33 cellular contexts compared by ENCODE assay signal in genomic region chr19:18800636-18801035, GRCh38. TPM values are rescaled to one million over a fixed set of nuclear protein-coding genes. Genes with fewer than 3 reads are reported as not detected.
"Had no signal": no experiment of that assay in that cellular context is flagged by ENCODE, and none has a peak within 500 bp of the region (broad histone marks: within the 10 kb centered on the region; RNA-seq: fewer than 3 reads in every experiment).

No MANE protein-coding gene starts in this region.

- H3K4me1 Mint-ChIP-seq: activated CD4-positive, alpha-beta T cell treated with anti-CD3 and anti-CD28 coated beads, Interleukin-2, amount 10 ng/mL, durations not matched to agents 24 days and 14 days; activated naive CD4-positive, alpha-beta T cell treated with anti-CD3 and anti-CD28 coated beads, Interleukin-2, amount 50 U/mL, for 24 hours; activated naive CD8-positive, alpha-beta T cell treated with anti-CD3 and anti-CD28 coated beads, Interleukin-2, amount 10 ng/mL, durations not matched to agents 7 days and 5 days; central memory CD8-positive, alpha-beta T cell had no signal

- H3K4me1 ChIP-seq: Peyer's patch, SJSA1 had no signal

- H3K9me3 Mint-ChIP-seq: activated CD4-positive, alpha-beta T cell treated with anti-CD3 and anti-CD28 coated beads, Interleukin-2, amount 10 ng/mL, durations not matched to agents 24 days and 14 days; activated CD8-positive, alpha-beta T cell treated with anti-CD3 and anti-CD28 coated beads for 36 hours; activated naive CD4-positive, alpha-beta T cell treated with anti-CD3 and anti-CD28 coated beads, Interleukin-2, amount 50 U/mL, for 24 hours; activated naive CD8-positive, alpha-beta T cell treated with anti-CD3 and anti-CD28 coated beads, Interleukin-2, amount 10 ng/mL, durations not matched to agents 7 days and 5 days; activated T-helper 2 cell treated with anti-CD3 and anti-CD28 coated beads, Interferon-gamma antibody, Interleukin-2, Interleukin-4, amounts not matched to agents 10 μg/mL and 5 μg/mL and 100 μg/mL, durations not matched to agents 14 hours and 24 hours and 36 hours; central memory CD8-positive, alpha-beta T cell; T-helper 1 cell treated with Interleukin-12 subunit alpha and Interleukin-12 subunit beta and Interleukin-4 antibody, amounts not matched to agents 30 μg/mL and 1 μg/mL, for 36 hours; T-helper 2 cell treated with Interferon-gamma antibody and Interleukin-4, amounts not matched to agents 5 μg/mL and 100 μg/mL, for 36 hours had no signal

- H3K4me3 ChIP-seq: ascending aorta, cardiac muscle cell, Peyer's patch, SJSA1 had no signal

- H3K27ac ChIP-seq: ascending aorta, cardiac muscle cell, Peyer's patch, SJSA1 had no signal

- DNase-seq: activated CD4-positive, alpha-beta T cell treated with anti-CD3 and anti-CD28 coated beads, Interleukin-2, amount 10 ng/mL, durations not matched to agents 24 days and 14 days; activated CD4-positive, alpha-beta T cell treated with anti-CD3 and anti-CD28 coated beads, Interleukin-2, amount 50 U/mL, for 4 hours; activated CD8-positive, alpha-beta T cell treated with anti-CD3 and anti-CD28 coated beads for 36 hours; activated gamma-delta T cell; activated naive CD4-positive, alpha-beta T cell treated with Interleukin-2 at 50 U/mL for 16 hours; activated naive CD8-positive, alpha-beta T cell treated with anti-CD3 and anti-CD28 coated beads, Interleukin-2, amount 10 ng/mL, durations not matched to agents 7 days and 5 days; activated T-cell treated with anti-CD3 and anti-CD28 coated beads, Interleukin-2, amount 50 U/mL, for 1 hour; MM.1S; MV-4-11; NCI-H1092; NCI-H1436 treated with DMSO at 0.1 percent for 48 hours; NCI-H187; NCI-H2029 treated with DMSO at 0.1 percent for 48 hours; NCI-H2107; NCI-H2171; NCI-H510A; NCI-H526; NCI-H748 treated with DMSO at 0.1 percent for 48 hours; NK-92 treated with Interleukin-12 subunit alpha and Interleukin-12 subunit beta, amount 100 ng/mL, for 24 hours; PC-3; Peyer's patch; RPMI8226; SHP77 treated with DMSO at 0.1 percent for 48 hours had no signal

- H3K36me3 ChIP-seq: ascending aorta, cardiac muscle cell, Peyer's patch, SJSA1 had no signal

- H3K4me3 Mint-ChIP-seq: activated CD4-positive, alpha-beta T cell treated with anti-CD3 and anti-CD28 coated beads, Interleukin-2, amount 10 ng/mL, durations not matched to agents 24 days and 14 days; activated CD8-positive, alpha-beta T cell treated with anti-CD3 and anti-CD28 coated beads for 36 hours; activated naive CD4-positive, alpha-beta T cell treated with anti-CD3 and anti-CD28 coated beads, Interleukin-2, amount 50 U/mL, for 24 hours; activated naive CD8-positive, alpha-beta T cell treated with anti-CD3 and anti-CD28 coated beads, Interleukin-2, amount 10 ng/mL, durations not matched to agents 7 days and 5 days; central memory CD8-positive, alpha-beta T cell; T-helper 1 cell treated with Interleukin-12 subunit alpha and Interleukin-12 subunit beta and Interleukin-4 antibody, amounts not matched to agents 30 μg/mL and 1 μg/mL, for 36 hours; T-helper 2 cell treated with Interferon-gamma antibody and Interleukin-4, amounts not matched to agents 5 μg/mL and 100 μg/mL, for 36 hours had no signal

- H3K27ac Mint-ChIP-seq: activated CD4-positive, alpha-beta T cell treated with anti-CD3 and anti-CD28 coated beads, Interleukin-2, amount 10 ng/mL, durations not matched to agents 24 days and 14 days; activated CD8-positive, alpha-beta T cell treated with anti-CD3 and anti-CD28 coated beads for 36 hours; activated naive CD4-positive, alpha-beta T cell treated with anti-CD3 and anti-CD28 coated beads, Interleukin-2, amount 50 U/mL, for 24 hours; activated naive CD8-positive, alpha-beta T cell treated with anti-CD3 and anti-CD28 coated beads, Interleukin-2, amount 10 ng/mL, durations not matched to agents 7 days and 5 days; activated T-helper 2 cell treated with anti-CD3 and anti-CD28 coated beads, Interferon-gamma antibody, Interleukin-2, Interleukin-4, amounts not matched to agents 10 μg/mL and 5 μg/mL and 100 μg/mL, durations not matched to agents 14 hours and 24 hours and 36 hours; T-helper 1 cell treated with Interleukin-12 subunit alpha and Interleukin-12 subunit beta and Interleukin-4 antibody, amounts not matched to agents 30 μg/mL and 1 μg/mL, for 36 hours; T-helper 2 cell treated with Interferon-gamma antibody and Interleukin-4, amounts not matched to agents 5 μg/mL and 100 μg/mL, for 36 hours had no signal

- H3K9me3 ChIP-seq: ascending aorta, Peyer's patch, SJSA1, SK-N-SH had no signal

- H3K27me3 ChIP-seq: ascending aorta, Peyer's patch had no signal

- H3K36me3 Mint-ChIP-seq: activated naive CD4-positive, alpha-beta T cell treated with anti-CD3 and anti-CD28 coated beads, Interleukin-2, amount 50 U/mL, for 24 hours; activated naive CD8-positive, alpha-beta T cell treated with anti-CD3 and anti-CD28 coated beads, Interleukin-2, amount 10 ng/mL, durations not matched to agents 7 days and 5 days had no signal

RNA-seq across cellular contexts. Expression of gene COMP, which starts 9.5 kb away (rescaled TPM):
- total RNA-seq: activated CD4-positive, alpha-beta T cell treated with anti-CD3 and anti-CD28 coated beads, Interleukin-2, amount 10 ng/mL, durations not matched to agents 24 days and 14 days; activated CD8-positive, alpha-beta memory T cell treated with anti-CD3 and anti-CD28 coated beads for 36 hours; activated CD8-positive, alpha-beta T cell treated with anti-CD3 and anti-CD28 coated beads for 36 hours; activated naive CD8-positive, alpha-beta T cell treated with anti-CD3 and anti-CD28 coated beads, Interleukin-2, amount 10 ng/mL, durations not matched to agents 7 days and 5 days; activated T-helper 2 cell treated with anti-CD3 and anti-CD28 coated beads, Interferon-gamma antibody, Interleukin-2, Interleukin-4, amounts not matched to agents 10 μg/mL and 5 μg/mL and 100 μg/mL, durations not matched to agents 14 hours and 24 hours and 36 hours; SJSA1 had no signal
